Comparison of ENCODE assay signal across 12 cellular contexts in genomic region chr10:14550471-14550941, GRCh38.
DNase-seq lines count a peak whose midpoint lies in the region; ATAC-seq and TF ChIP-seq lines count a peak whose summit lies in the region.
"Had no signal": no experiment of that assay in that cellular context is flagged by ENCODE, and none has a peak within 500 bp of the region (broad histone marks: within the 10 kb centered on the region; RNA-seq: fewer than 3 reads in every experiment).

No MANE protein-coding gene starts in this region.

- peaks cover 21% of the 10 kb centered on the region for H3K79me2 ChIP-seq in neural progenitor cell (ENCODE audit: low read depth)

- H3K4me2 ChIP-seq in neural progenitor cell, result no peak overlapping the region

- H3K27me3 ChIP-seq in dorsolateral prefrontal cortex (no peaks in the 10 kb centered on the region), neural progenitor cell (no peaks in the 10 kb centered on the region), prostate gland (replicated peaks; ENCODE audit: insufficient read depth) (no peaks in the 10 kb centered on the region)
- H3K27me3 ChIP-seq: heart right ventricle, ovary had no signal

- H3K36me3 Mint-ChIP-seq in neural progenitor cell, result peaks cover 8% of the 10 kb centered on the region

- H3K36me3 ChIP-seq in neural progenitor cell (no peaks in the 10 kb centered on the region), prostate gland (no peaks in the 10 kb centered on the region)
- H3K36me3 ChIP-seq: left ventricle myocardium inferior, ovary had no signal

- no peak overlapping the region for H3K9ac ChIP-seq in neural progenitor cell

- H3K4me1 ChIP-seq in neural progenitor cell (peaks cover 15% of the 10 kb centered on the region), prostate gland (replicated peaks) (peaks cover 19% of the 10 kb centered on the region)

- peak; percentile 32 for DNase-seq in CD1c-positive myeloid dendritic cell (ENCODE audit: extremely low spot score)
- DNase-seq in LoVo (ENCODE audit: low spot score), result peak; percentile 14
- no peak for DNase-seq in dorsolateral prefrontal cortex
- DNase-seq in neural progenitor cell (ENCODE audit: low spot score), result no peak
- no peak for DNase-seq in prostate gland (ENCODE audit: low spot score)
- DNase-seq: heart right ventricle, left ventricle myocardium inferior, NCI-H1105 treated with DMSO at 0.1 percent for 48 hours, ovary had no signal

- H3K9me3 ChIP-seq in neural progenitor cell (ENCODE audit: low read depth) (no peaks in the 10 kb centered on the region), prostate gland (no peaks in the 10 kb centered on the region)
- H3K9me3 ChIP-seq: heart right ventricle, left ventricle myocardium inferior, ovary had no signal

- WGBS in prostate gland, result 78% methylated on average over 6 of the region's 6 CpGs

- H3K27ac Mint-ChIP-seq in neural progenitor cell, result peak overlapping the region; percentile 48

- H3K27me3 Mint-ChIP-seq in neural progenitor cell (ENCODE audit: insufficient read depth, low read depth), result peaks cover 2% of the 10 kb centered on the region

- H2AFZ ChIP-seq in neural progenitor cell (replicated peaks), result no peak overlapping the region

- no peak overlapping the region for H3K4me3 Mint-ChIP-seq in neural progenitor cell

- H3K9me3 Mint-ChIP-seq in neural progenitor cell, result no peaks in the 10 kb centered on the region

- H3K27ac ChIP-seq in dorsolateral prefrontal cortex (peak overlapping the region in 36 of 59 donors; percentile 0 to 100 (median 70)), neural progenitor cell (no peak overlapping the region), prostate gland (no peak overlapping the region)
- H3K27ac ChIP-seq: left ventricle myocardium inferior, ovary had no signal

- H3F3A ChIP-seq in neural progenitor cell (ENCODE audit: low read depth), result no peaks in the 10 kb centered on the region

- TF ChIP-seq CTCF in dorsolateral prefrontal cortex (IDR thresholded peaks at IDR 0.05 in 54 of 56, conservative IDR thresholded peaks at IDR 0.05 in 2 of 56; ENCODE audit: low read depth in 1 of 56, partially characterized antibody in 56 of 56) (no peak), neural progenitor cell (IDR thresholded peaks at IDR 0.05) (no peak), prostate gland (IDR thresholded peaks at IDR 0.05) (no peak)

- intact Hi-C loops in dorsolateral prefrontal cortex (cut with DNase I) (loop anchor here in 1 of 2 donors (10.0 kb wide), 1 partner anchor 54 kb away; no protein-coding TSS in a partner anchor), prostate gland (cut with DNase I) (no loop called here)

- H3K4me1 Mint-ChIP-seq in neural progenitor cell, result peaks cover 36% of the 10 kb centered on the region

- ATAC-seq in GM21390 (IDR thresholded peaks at IDR 0.05; ENCODE audit: unreplicated experiment), result no peak
- no peak for ATAC-seq in HG03520 (IDR thresholded peaks at IDR 0.05; ENCODE audit: unreplicated experiment)
- no peak for ATAC-seq in HG02798 (IDR thresholded peaks at IDR 0.05; ENCODE audit: poor library complexity, unreplicated experiment)
- ATAC-seq: heart right ventricle had no signal

- no peaks in the 10 kb centered on the region for H4K20me1 ChIP-seq in neural progenitor cell (ENCODE audit: low read depth)

- no peak for TF ChIP-seq POLR2A in prostate gland (IDR thresholded peaks at IDR 0.05)

- H3K4me3 ChIP-seq in dorsolateral prefrontal cortex (peak overlapping the region in 4 of 59 donors; percentile 0 to 29 (median 11)), neural progenitor cell (no peak overlapping the region), prostate gland (no peak overlapping the region)
- H3K4me3 ChIP-seq: heart right ventricle, left ventricle myocardium inferior, ovary had no signal

Comparison
In these comparisons a context has a peak if more than half of its experiments do, and no peak if none do; other contexts are left out.
1. DNase-seq: peak in CD1c-positive myeloid dendritic cell (single experiment) and LoVo (single experiment); none in dorsolateral prefrontal cortex (0 of 10), neural progenitor cell (single experiment) and prostate gland (single experiment).
2. H3K27ac ChIP-seq: peak in dorsolateral prefrontal cortex (36 of 59); none in neural progenitor cell (single experiment) and prostate gland (0 of 2).